In the genomic region with DNA sequence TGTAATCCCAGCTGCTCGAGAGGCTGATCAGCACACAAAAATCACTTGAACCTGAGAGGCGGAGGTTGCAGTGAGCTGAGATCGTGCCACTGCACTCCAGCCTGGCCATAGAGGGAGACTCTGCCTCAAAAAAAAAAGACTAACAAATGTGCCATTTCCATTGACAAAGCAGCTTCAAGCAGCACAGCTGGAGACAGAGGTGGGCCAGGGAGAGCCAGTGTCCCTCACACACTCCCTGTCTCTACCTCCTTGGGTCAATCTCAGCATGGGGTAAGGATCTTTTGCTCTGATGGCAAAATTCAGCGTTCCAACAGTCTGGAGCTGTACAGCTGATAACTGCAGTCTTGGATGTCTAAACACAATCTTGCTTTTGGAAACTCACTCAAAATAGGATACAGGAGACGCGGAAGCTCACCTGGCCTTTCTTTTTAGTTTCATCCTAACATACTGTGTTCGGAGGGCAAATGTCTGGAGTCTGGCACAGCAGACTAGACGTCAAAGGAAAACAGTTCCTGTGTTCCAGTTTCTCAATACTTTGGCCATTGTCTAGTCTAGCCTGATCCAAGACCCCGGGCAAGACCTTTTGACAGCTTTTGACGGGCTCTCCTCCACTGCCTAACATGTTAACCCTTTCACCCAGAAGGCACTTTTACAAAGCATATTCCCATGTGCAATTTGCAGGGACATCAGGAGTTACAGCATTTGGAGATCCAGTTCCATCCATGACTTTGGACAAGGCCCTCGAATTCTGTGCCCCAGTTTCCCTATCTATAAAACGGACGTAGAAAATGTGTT, we compare ENCODE assay signal across 8 cellular contexts. TPM values are rescaled to one million over a fixed set of nuclear protein-coding genes. Genes with fewer than 3 reads are reported as not detected.
DNase-seq lines count a peak whose midpoint lies in the region; ATAC-seq and TF ChIP-seq lines count a peak whose summit lies in the region.

No MANE protein-coding gene starts in this region.

- H3K4me3 Mint-ChIP-seq in chondrocyte (ENCODE audit: unreplicated experiment) = peak overlapping the region; percentile 75

- peak overlapping the region; percentile 13 for H2AFZ ChIP-seq in ACC112 (ENCODE audit: low read length, unreplicated experiment)

- H3K27me3 Mint-ChIP-seq in chondrocyte (ENCODE audit: low read depth) = no peaks in the 10 kb centered on the region

- no peak for TF ChIP-seq CTCF in chondrocyte (IDR thresholded peaks at IDR 0.05)

- DNase-seq in Jurkat, Clone E6-1 (ENCODE audit: low read depth, low spot score) = no peak
- DNase-seq in chondrocyte (ENCODE audit: low spot score) (no peak), DMS79 treated with DMSO at 0.1 percent for 48 hours (lab: John Stamatoyannopoulos, UW) (no peak), cortex of kidney (lab: John Stamatoyannopoulos, UW) (no peak)

- peak overlapping the region; percentile 52 for H3K9ac ChIP-seq in mucosa of stomach (ENCODE audit: low read length)

- H3K27ac ChIP-seq in ACC112 (ENCODE audit: low read depth, low read length) = no peak overlapping the region

- H3K9me3 ChIP-seq in mucosa of stomach (ENCODE audit: control insufficient read depth, low read length) = no peaks in the 10 kb centered on the region

- H3K4me3 ChIP-seq in ACC112 (ENCODE audit: low read depth, low read length) (peak overlapping the region; percentile 96), mucosa of stomach (ENCODE audit: low read length) (no peak overlapping the region)
- peak overlapping the region; percentile 71 for H3K4me3 ChIP-seq in Jurkat, Clone E6-1 (ENCODE audit: low read length)

- peaks cover 41% of the 10 kb centered on the region for H3K4me1 Mint-ChIP-seq in chondrocyte (ENCODE audit: low read depth)

- peaks cover 70% of the 10 kb centered on the region for H3K79me2 ChIP-seq in ACC112 (ENCODE audit: control insufficient read depth, insufficient read depth, low read length, unreplicated experiment)

- H3K27ac Mint-ChIP-seq in chondrocyte (ENCODE audit: unreplicated experiment) = peak overlapping the region; percentile 76

- peaks cover under 1% of the 10 kb centered on the region for H3K36me3 Mint-ChIP-seq in chondrocyte (ENCODE audit: low read depth)

- H3K36me3 ChIP-seq in ACC112 (ENCODE audit: insufficient read depth, low read length) (peaks cover 14% of the 10 kb centered on the region; the same call in 1 of the 2 replicates), mucosa of stomach (ENCODE audit: control insufficient read depth, insufficient read depth, low read length) (no peaks in the 10 kb centered on the region)

- H3K4me1 ChIP-seq in ACC112 (ENCODE audit: control insufficient read depth, insufficient read depth, low read length, unreplicated experiment) (peaks cover 28% of the 10 kb centered on the region), mucosa of stomach (ENCODE audit: control insufficient read depth, insufficient read depth, low read length) (peaks cover 28% of the 10 kb centered on the region)

- no peaks in the 10 kb centered on the region for H3K9me3 Mint-ChIP-seq in chondrocyte (ENCODE audit: low read depth)

- H3K27me3 ChIP-seq in ACC112 (ENCODE audit: insufficient read depth, low read length) (no peaks in the 10 kb centered on the region), mucosa of stomach (ENCODE audit: control insufficient read depth, insufficient read depth, low read length) (peaks cover 5% of the 10 kb centered on the region)

- no peak for ATAC-seq in GM21717 (IDR thresholded peaks at IDR 0.05; ENCODE audit: unreplicated experiment)
- ATAC-seq in GM21360 (IDR thresholded peaks at IDR 0.05; ENCODE audit: unreplicated experiment) = no peak

RNA-seq across cellular contexts. Expression of a gene that starts 2.9 kb away (rescaled TPM):
- 94.1 TPM for polyA plus RNA-seq in Jurkat, Clone E6-1 (2012; ENCODE audit: insufficient read depth, insufficient read length)
- total RNA-seq in chondrocyte = 88.6 to 90.0 TPM (median 88.7 TPM) in 3 replicates
